In the genomic region with DNA sequence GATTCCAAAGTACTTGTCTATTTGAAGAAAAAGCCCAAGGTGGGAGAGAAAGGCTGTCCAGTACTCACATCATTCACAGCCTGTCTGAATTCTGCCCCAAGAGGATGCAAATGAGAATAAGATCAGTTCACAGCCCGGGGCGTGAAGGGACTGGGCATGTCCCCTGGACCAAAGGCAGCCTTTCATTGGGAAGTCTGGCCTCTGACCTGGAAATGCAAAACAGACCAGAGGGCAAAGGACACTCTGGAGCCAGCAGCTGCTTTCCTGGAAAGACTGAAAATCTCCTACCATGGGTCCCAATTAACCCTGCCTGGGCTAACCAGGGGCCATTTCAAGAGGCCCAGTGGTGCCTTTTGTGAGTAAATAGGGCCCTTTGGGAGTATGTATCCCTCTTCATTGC, we compare ENCODE assay signal across 15 cellular contexts.
A peak's percentile ranks its signal among the peaks of the same experiment; 100 is the strongest.
DNase-seq lines count a peak whose midpoint lies in the region; ATAC-seq and TF ChIP-seq lines count a peak whose summit lies in the region.
"Had no signal": no experiment of that assay in that cellular context is flagged by ENCODE, and none has a peak within 500 bp of the region (broad histone marks: within the 10 kb centered on the region; RNA-seq: fewer than 3 reads in every experiment).

No MANE protein-coding gene starts in this region.

- no peak overlapping the region for H3K4me3 Mint-ChIP-seq in endodermal cell
- no peak overlapping the region for H3K4me3 Mint-ChIP-seq in type B pancreatic cell
- H3K4me3 Mint-ChIP-seq: IgD-negative memory B cell had no signal

- H3K9me3 Mint-ChIP-seq in endodermal cell (peaks cover 5% of the 10 kb centered on the region), type B pancreatic cell (peaks cover 5% of the 10 kb centered on the region)

- H3K27ac Mint-ChIP-seq in endodermal cell (no peak overlapping the region), type B pancreatic cell (no peak overlapping the region)
- H3K27ac Mint-ChIP-seq: IgD-negative memory B cell had no signal

- H3K4me1 Mint-ChIP-seq in endodermal cell (peaks cover 11% of the 10 kb centered on the region), type B pancreatic cell (ENCODE audit: unreplicated experiment) (peaks cover 12% of the 10 kb centered on the region)

- ATAC-seq in mucosa of descending colon: peak; percentile 70
- no peak for ATAC-seq in HG02798 (IDR thresholded peaks at IDR 0.05; ENCODE audit: poor library complexity, unreplicated experiment)

- DNase-seq in NCI-H526 treated with DMSO at 0.1 percent for 48 hours (lab: John Stamatoyannopoulos, UW): peak; percentile 89
- no peak for DNase-seq in endodermal cell
- peak in 2 of 3 donors; percentile 42 to 43 for DNase-seq in mucosa of descending colon
- no peak for DNase-seq in type B pancreatic cell (ENCODE audit: extremely low spot score, unreplicated experiment)
- no peak for DNase-seq in stimulated activated CD4-positive, alpha-beta T cell treated with anti-CD3 and anti-CD28 coated beads, Interleukin-15, amount 100 ng/mL, for 24 hours
- no peak for DNase-seq in activated CD4-positive, CD25-positive, alpha-beta regulatory T cell treated with anti-CD3 and anti-CD28 coated beads, Interleukin-2, amount 50 U/mL, for 72 hours
- DNase-seq: NCI-H1417 treated with DMSO at 0.1 percent for 48 hours, NCI-H2081 treated with DMSO at 0.1 percent for 48 hours, NCI-H2227 treated with DMSO at 0.1 percent for 48 hours, NCI-H524 treated with DMSO at 0.1 percent for 48 hours, PC-9 had no signal

- no peak overlapping the region for H3K4me3 ChIP-seq in endodermal cell (ENCODE audit: low read length)
- no peak overlapping the region for H3K4me3 ChIP-seq in mucosa of descending colon
- H3K4me3 ChIP-seq: BLaER1, HAP-1, PC-9 had no signal

- H3K27me3 ChIP-seq in endodermal cell (ENCODE audit: control insufficient read depth, insufficient read depth, low read length, poor library complexity, severe bottlenecking): no peaks in the 10 kb centered on the region
- H3K27me3 ChIP-seq: BLaER1 had no signal

- H3K36me3 Mint-ChIP-seq in endodermal cell (ENCODE audit: low read depth) (no peaks in the 10 kb centered on the region), type B pancreatic cell (no peaks in the 10 kb centered on the region)
- H3K36me3 Mint-ChIP-seq: IgD-negative memory B cell had no signal

- H3K4me1 ChIP-seq in endodermal cell (ENCODE audit: control insufficient read depth, insufficient read depth, low read length) (no peaks in the 10 kb centered on the region), mucosa of descending colon (ENCODE audit: low read depth) (peaks cover 13% of the 10 kb centered on the region)
- H3K4me1 ChIP-seq: BLaER1 had no signal

- intact Hi-C loops in mucosa of descending colon (cut with DNase I, micrococcal nuclease): loop anchor here in 1 of 2 donors (2.0 kb wide), 1 partner anchor 50 kb away; no protein-coding TSS in a partner anchor

- H3K9me3 ChIP-seq in endodermal cell (ENCODE audit: control insufficient read depth, low read length) (peaks cover 5% of the 10 kb centered on the region), mucosa of descending colon (no peaks in the 10 kb centered on the region)
- H3K9me3 ChIP-seq: HAP-1 had no signal

- WGBS in endodermal cell (ENCODE audit: insufficient coverage in 1 of 2, insufficient read length in 1 of 2), 2 experiments: 55 to 95% methylated on average over 2 of the region's 2 CpGs

- H3K36me3 ChIP-seq in endodermal cell (ENCODE audit: control insufficient read depth, insufficient read depth, low read length) (no peaks in the 10 kb centered on the region), mucosa of descending colon (ENCODE audit: low read depth) (no peaks in the 10 kb centered on the region)
- H3K36me3 ChIP-seq: BLaER1, HAP-1 had no signal

- TF ChIP-seq CTCF in endodermal cell (conservative IDR thresholded peaks at IDR 0.05) (no peak), mucosa of descending colon (IDR thresholded peaks at IDR 0.05) (no peak), type B pancreatic cell (conservative IDR thresholded peaks at IDR 0.05) (peak; percentile 17)

- no peak overlapping the region for H3K9ac ChIP-seq in endodermal cell (ENCODE audit: extremely low read depth, low read length, poor library complexity, severe bottlenecking)
- H3K9ac ChIP-seq: BLaER1 had no signal

- peak overlapping the region; percentile 67 for H3K27ac ChIP-seq in endodermal cell (ENCODE audit: low read depth, low read length)
- H3K27ac ChIP-seq: BLaER1, PC-9 had no signal

- H3K27me3 Mint-ChIP-seq in endodermal cell (ENCODE audit: insufficient read depth) (no peaks in the 10 kb centered on the region), type B pancreatic cell (no peaks in the 10 kb centered on the region)

Comparison
In these comparisons a context has a peak if more than half of its experiments do, and no peak if none do; other contexts are left out.
1. DNase-seq: peak in NCI-H526 treated with DMSO at 0.1 percent for 48 hours (single experiment) and mucosa of descending colon (2 of 3); none in endodermal cell (single experiment), type B pancreatic cell (single experiment), stimulated activated CD4-positive, alpha-beta T cell treated with anti-CD3 and anti-CD28 coated beads, Interleukin-15, amount 100 ng/mL, for 24 hours (single experiment) and activated CD4-positive, CD25-positive, alpha-beta regulatory T cell treated with anti-CD3 and anti-CD28 coated beads, Interleukin-2, amount 50 U/mL, for 72 hours (single experiment).